23 cellular contexts compared by ENCODE assay signal in genomic region chr20:63325021-63325471, GRCh38. TPM values are rescaled to one million over a fixed set of nuclear protein-coding genes. Genes with fewer than 3 reads are reported as not detected.
"Had no signal": no experiment of that assay in that cellular context is flagged by ENCODE, and none has a peak within 500 bp of the region (broad histone marks: within the 10 kb centered on the region; RNA-seq: fewer than 3 reads in every experiment).

No MANE protein-coding gene starts in this region.

- H3K27ac Mint-ChIP-seq: activated CD8-positive, alpha-beta T cell treated with anti-CD3 and anti-CD28 coated beads, Interleukin-2, amount 10 ng/mL, durations not matched to agents 7 days and 5 days; activated naive CD8-positive, alpha-beta T cell treated with anti-CD3 and anti-CD28 coated beads for 36 hours; activated T-cell treated with anti-CD3 and anti-CD28 coated beads, Interleukin-2, amount 50 U/mL, for 24 hours; activated T-helper 17 cell treated with anti-CD3 and anti-CD28 coated beads, Interleukin-2, amount 50 U/mL, for 72 hours; stimulated activated memory B cell treated with anti-CD40 and anti-IgM and Interleukin-4, amounts not matched to agents 10 μg/mL and 1 μg/mL and 100 μg/mL, for 72 hours; T-cell had no signal

- H3K4me1 ChIP-seq: prostate gland, stomach, suprapubic skin, transverse colon, uterus had no signal

- H3K4me1 Mint-ChIP-seq: activated naive CD8-positive, alpha-beta T cell treated with anti-CD3 and anti-CD28 coated beads for 36 hours; activated T-helper 17 cell treated with anti-CD3 and anti-CD28 coated beads, Interleukin-2, amount 50 U/mL, for 72 hours; stimulated activated memory B cell treated with anti-CD40 and anti-IgM and Interleukin-4, amounts not matched to agents 10 μg/mL and 1 μg/mL and 100 μg/mL, for 72 hours had no signal

- H3K27me3 Mint-ChIP-seq: activated T-cell treated with anti-CD3 and anti-CD28 coated beads, Interleukin-2, amount 50 U/mL, for 24 hours; activated T-helper 17 cell treated with anti-CD3 and anti-CD28 coated beads, Interleukin-2, amount 50 U/mL, for 72 hours had no signal

- DNase-seq: activated CD4-positive, alpha-beta T cell treated with anti-CD3 and anti-CD28 coated beads for 1 hour; activated CD4-positive, alpha-beta T cell treated with anti-CD3 and anti-CD28 coated beads, Interleukin-2, amount 50 U/mL, for 1 hour; activated CD8-positive, alpha-beta T cell treated with anti-CD3 and anti-CD28 coated beads, Interleukin-2, amount 10 ng/mL, durations not matched to agents 7 days and 5 days; activated naive CD8-positive, alpha-beta T cell treated with anti-CD3 and anti-CD28 coated beads for 36 hours; activated T-cell treated with anti-CD3 and anti-CD28 coated beads, Interleukin-2, amount 50 U/mL, for 24 hours; erythroblast; foreskin fibroblast; naive thymus-derived CD4-positive, alpha-beta T cell; stimulated activated CD4-positive, alpha-beta T cell treated with anti-CD3 and anti-CD28 coated beads, Interleukin-12 subunit alpha, Interleukin-12 subunit beta, amount 100 ng/mL, for 4 hours; stimulated activated CD4-positive, alpha-beta T cell treated with anti-CD3 and anti-CD28 coated beads, Interleukin-1b, Interleukin-23, amount 100 ng/mL, for 48 hours; stomach; T-cell; transverse colon; uterus had no signal

- H3K4me3 ChIP-seq: lung, prostate gland, stomach, suprapubic skin, transverse colon, uterus had no signal

- H3K9me3 ChIP-seq: prostate gland, suprapubic skin, transverse colon, uterus had no signal

- H3K9me3 Mint-ChIP-seq: activated naive CD8-positive, alpha-beta T cell treated with anti-CD3 and anti-CD28 coated beads for 36 hours; activated T-cell treated with anti-CD3 and anti-CD28 coated beads, Interleukin-2, amount 50 U/mL, for 24 hours; activated T-helper 17 cell treated with anti-CD3 and anti-CD28 coated beads, Interleukin-2, amount 50 U/mL, for 72 hours; stimulated activated memory B cell treated with anti-CD40 and anti-IgM and Interleukin-4, amounts not matched to agents 10 μg/mL and 1 μg/mL and 100 μg/mL, for 72 hours; T-cell had no signal

- ATAC-seq: activated CD8-positive, alpha-beta T cell treated with anti-CD3 and anti-CD28 coated beads, Interleukin-2, amount 10 ng/mL, durations not matched to agents 7 days and 5 days; activated T-helper 17 cell treated with anti-CD3 and anti-CD28 coated beads, Interleukin-2, amount 50 U/mL, for 72 hours; naive thymus-derived CD4-positive, alpha-beta T cell; right cardiac atrium; stimulated activated memory B cell treated with anti-CD40 and anti-IgM and Interleukin-4, amounts not matched to agents 10 μg/mL and 1 μg/mL and 100 μg/mL, for 72 hours; T-cell had no signal

- H3K36me3 ChIP-seq: prostate gland, stomach, suprapubic skin, transverse colon, uterus had no signal

- H3K27me3 ChIP-seq: uterus had no signal

- H3K4me3 Mint-ChIP-seq: activated CD8-positive, alpha-beta T cell treated with anti-CD3 and anti-CD28 coated beads, Interleukin-2, amount 10 ng/mL, durations not matched to agents 7 days and 5 days; activated naive CD8-positive, alpha-beta T cell treated with anti-CD3 and anti-CD28 coated beads for 36 hours; activated T-cell treated with anti-CD3 and anti-CD28 coated beads, Interleukin-2, amount 50 U/mL, for 24 hours; activated T-helper 17 cell treated with anti-CD3 and anti-CD28 coated beads, Interleukin-2, amount 50 U/mL, for 72 hours; naive thymus-derived CD4-positive, alpha-beta T cell; stimulated activated memory B cell treated with anti-CD40 and anti-IgM and Interleukin-4, amounts not matched to agents 10 μg/mL and 1 μg/mL and 100 μg/mL, for 72 hours; T-cell had no signal

- H3K27ac ChIP-seq: prostate gland, stomach, suprapubic skin, transverse colon, uterus had no signal

- H3K36me3 Mint-ChIP-seq: activated naive CD8-positive, alpha-beta T cell treated with anti-CD3 and anti-CD28 coated beads for 36 hours; naive thymus-derived CD4-positive, alpha-beta T cell; stimulated activated memory B cell treated with anti-CD40 and anti-IgM and Interleukin-4, amounts not matched to agents 10 μg/mL and 1 μg/mL and 100 μg/mL, for 72 hours; T-cell had no signal

RNA-seq across cellular contexts. Expression of gene COL20A1, which starts 32.1 kb away (rescaled TPM):
- total RNA-seq: activated CD8-positive, alpha-beta T cell treated with anti-CD3 and anti-CD28 coated beads, Interleukin-2, amount 10 ng/mL, durations not matched to agents 7 days and 5 days; bronchial epithelial cell; fibroblast of lung; osteocyte; right cardiac atrium; suprapubic skin had no signal
- polyA plus RNA-seq: fibroblast of lung; naive thymus-derived CD4-positive, alpha-beta T cell; right cardiac atrium had no signal

RNA-seq across cellular contexts. Expression of gene CHRNA4, which starts 36.1 kb away (rescaled TPM):
- total RNA-seq: activated CD8-positive, alpha-beta T cell treated with anti-CD3 and anti-CD28 coated beads, Interleukin-2, amount 10 ng/mL, durations not matched to agents 7 days and 5 days; activated naive CD8-positive, alpha-beta T cell treated with anti-CD3 and anti-CD28 coated beads for 36 hours; activated T-helper 17 cell treated with anti-CD3 and anti-CD28 coated beads, Interleukin-2, amount 50 U/mL, for 72 hours; bronchial epithelial cell; fibroblast of lung; naive thymus-derived CD4-positive, alpha-beta T cell; osteocyte; suprapubic skin; T-cell had no signal
- polyA plus RNA-seq: fibroblast of lung; naive thymus-derived CD4-positive, alpha-beta T cell had no signal
